In the genomic region with DNA sequence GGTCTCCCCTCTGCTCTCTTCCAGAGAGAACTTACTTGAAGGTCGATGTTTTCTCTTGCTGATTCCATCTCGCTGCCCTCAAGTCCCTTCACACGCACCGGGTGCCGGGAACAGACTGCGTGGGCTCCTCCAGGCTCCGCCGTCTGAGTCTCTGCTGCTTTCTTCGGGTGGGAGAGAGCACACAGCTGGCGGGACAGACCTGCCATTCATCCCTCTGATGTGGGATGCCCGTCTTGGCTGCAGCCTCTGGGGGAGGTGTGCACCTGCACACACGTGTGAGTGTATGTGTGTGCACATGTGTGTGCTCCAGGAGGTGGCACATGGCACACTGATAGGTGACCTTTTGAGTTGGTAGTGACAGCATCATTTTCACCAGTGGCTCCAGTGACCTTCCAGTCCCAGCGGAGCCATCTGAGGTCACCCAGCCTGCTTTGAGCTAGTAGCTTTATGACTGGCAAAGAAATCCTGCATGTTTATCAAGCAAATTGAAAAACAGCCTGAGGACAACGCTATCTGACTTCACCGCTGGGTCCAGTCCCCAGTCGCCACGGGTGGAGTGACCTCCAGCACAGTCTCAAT, we compare ENCODE assay signal across 10 cellular contexts. TPM values are rescaled to one million over a fixed set of nuclear protein-coding genes. Genes with fewer than 3 reads are reported as not detected.
DNase-seq lines count a peak whose midpoint lies in the region; ATAC-seq, FAIRE-seq and TF ChIP-seq lines count a peak whose summit lies in the region.
"Had no signal": no experiment of that assay in that cellular context is flagged by ENCODE, and none has a peak within 500 bp of the region (broad histone marks: within the 10 kb centered on the region; RNA-seq: fewer than 3 reads in every experiment).

A gene with protein sequence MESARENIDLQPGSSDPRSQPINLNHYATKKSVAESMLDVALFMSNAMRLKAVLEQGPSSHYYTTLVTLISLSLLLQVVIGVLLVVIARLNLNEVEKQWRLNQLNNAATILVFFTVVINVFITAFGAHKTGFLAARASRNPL (minus strand): TSS at position 153 of the 579 bp plus-strand sequence. CDS start 85 bp downstream, at position 68.

- H4K20me1 ChIP-seq in Karpas-422 (ENCODE audit: insufficient read depth, low read depth, low read length): no peaks in the 10 kb centered on the region
- no peaks in the 10 kb centered on the region for H4K20me1 ChIP-seq in H1 (replicated peaks in 1 of 2; ENCODE audit: control insufficient read depth in 1 of 2, insufficient read depth in 2 of 2, low read length in 2 of 2)

- H3K79me1 ChIP-seq in H1 (ENCODE audit: low read depth, low read length): no peaks in the 10 kb centered on the region

- TF ChIP-seq POLR2A in H1 (IDR thresholded peaks at IDR 0.05; ENCODE audit: control extremely low read depth in 1 of 2, low read depth in 2 of 2, low read length in 2 of 2): no peak

- TF ChIP-seq CTCF in H1 (IDR thresholded peaks at IDR 0.05; ENCODE audit: control extremely low read depth in 1 of 3, insufficient read depth in 1 of 3, low read depth in 1 of 3, low read length in 3 of 3) (no peak), nephron (IDR thresholded peaks at IDR 0.05; ENCODE audit: unreplicated experiment in 3 of 3) (no peak), RWPE1 (conservative IDR thresholded peaks at IDR 0.05; ENCODE audit: low read depth) (no peak)

- no peaks in the 10 kb centered on the region for H3K9me2 ChIP-seq in Karpas-422 (replicated peaks; ENCODE audit: insufficient read depth, low read length)

- no peak within 1 kb of the TSS for H4K5ac ChIP-seq in H1 (ENCODE audit: insufficient read length, low read depth, low read length)

- no peak for TF ChIP-seq RAD21 in H1 (IDR thresholded peaks at IDR 0.05 in 1 of 2, conservative IDR thresholded peaks at IDR 0.05 in 1 of 2; ENCODE audit: low read depth in 2 of 2, low read length in 2 of 2)

- H3K27me3 ChIP-seq in ACC112 (ENCODE audit: insufficient read depth, low read length) (no peaks in the 10 kb centered on the region; the same call in 1 of the 2 replicates), Karpas-422 (ENCODE audit: low read length) (no peaks in the 10 kb centered on the region), H1 (replicated peaks in 1 of 4; ENCODE audit: control insufficient read depth in 3 of 4, extremely low read depth in 1 of 4, insufficient read depth in 3 of 4, low read length in 3 of 4) (0 out of 7 replicates have a peak, but pooled peaks cover 0 to 2% (median 0%) of the 10 kb centered on the region in 4 experiments)

- H3K4ac ChIP-seq in H1 (replicated peaks; ENCODE audit: insufficient read length, low read depth, low read length): no peak within 1 kb of the TSS

- no peaks in the 10 kb centered on the region for H3K9me3 ChIP-seq in Karpas-422 (ENCODE audit: low read length)
- no peaks in the 10 kb centered on the region for H3K9me3 ChIP-seq in H1 (ENCODE audit: insufficient read depth in 2 of 2, low read depth in 1 of 2, low read length in 1 of 2)

- H2AFZ ChIP-seq in ACC112 (ENCODE audit: low read length, unreplicated experiment) (peak within 1 kb of the TSS; percentile 72), Karpas-422 (ENCODE audit: low read length) (peak within 1 kb of the TSS; percentile 51), H1 (ENCODE audit: low read length) (no peak within 1 kb of the TSS)

- no peak for ATAC-seq in GM18870 (IDR thresholded peaks at IDR 0.05; ENCODE audit: unreplicated experiment)

- H2BK20ac ChIP-seq in H1 (ENCODE audit: low read length): 0 out of 2 replicates have a peak within 1 kb of the TSS, but pooled peaks have one; percentile 73

- H3K9me3 Mint-ChIP-seq in nephron: no peaks in the 10 kb centered on the region

- peaks cover 32% of the 10 kb centered on the region for H3K4me1 Mint-ChIP-seq in nephron

- H3K79me2 ChIP-seq in ACC112 (ENCODE audit: control insufficient read depth, insufficient read depth, low read length, unreplicated experiment): no peaks in the 10 kb centered on the region
- no peaks in the 10 kb centered on the region for H3K79me2 ChIP-seq in Karpas-422 (ENCODE audit: low read length)
- no peaks in the 10 kb centered on the region for H3K79me2 ChIP-seq in H1 (ENCODE audit: control insufficient read depth in 1 of 2, insufficient read depth in 2 of 2, low read length in 2 of 2)

- peak within 1 kb of the TSS; percentile 32 for H3K4me2 ChIP-seq in Karpas-422 (ENCODE audit: low read depth, low read length, poor library complexity, severe bottlenecking)
- H3K4me2 ChIP-seq in H1 (ENCODE audit: insufficient read depth in 1 of 2, low read depth in 2 of 2, low read length in 2 of 2): no peak within 1 kb of the TSS

- no peak for FAIRE-seq in H1 (lab: Jason Lieb, UNC)

- H3K14ac ChIP-seq in H1 (ENCODE audit: insufficient read length): no peak within 1 kb of the TSS

- no peak for TF ChIP-seq EP300 in H1 (IDR thresholded peaks at IDR 0.05; ENCODE audit: borderline replicate concordance in 1 of 2, low read depth in 2 of 2, low read length in 2 of 2)

- no peaks in the 10 kb centered on the region for H3K23me2 ChIP-seq in H1 (ENCODE audit: low read depth, low read length)

- H3K9ac ChIP-seq in Karpas-422 (ENCODE audit: low read length): peak within 1 kb of the TSS; percentile 7; the same call in 1 of the 2 replicates
- no peak within 1 kb of the TSS for H3K9ac ChIP-seq in H1 (replicated peaks in 1 of 4; ENCODE audit: extremely low read depth in 1 of 4, low read depth in 3 of 4, low read length in 3 of 4)

- H3K4me3 ChIP-seq in ACC112 (ENCODE audit: low read depth, low read length) (peak within 1 kb of the TSS; percentile 62), Karpas-422 (ENCODE audit: low read length) (no peak within 1 kb of the TSS), H1 (ENCODE audit: extremely low read depth in 1 of 4, insufficient read depth in 2 of 4, low read depth in 3 of 4, low read length in 4 of 4) (no peak within 1 kb of the TSS)

- CTCF ChIA-PET in H1 (lab: Charles Lee; ENCODE audit: partially characterized antibody): interaction anchor here (0.6 to 1.9 kb wide), 6 partner anchors 13 to 153 kb away, joined by 3 to 4 read pairs (median 4); no protein-coding TSS in a partner anchor
- CTCF ChIA-PET in RWPE1 (lab: Yijun Ruan, JAX): interaction anchor here (0.6 kb wide), 2 partner anchors 69 to 321 kb away, joined by 3 to 4 read pairs; no protein-coding TSS in a partner anchor

- H2AK5ac ChIP-seq in H1 (ENCODE audit: low read depth, low read length): 0 out of 2 replicates have a peak within 1 kb of the TSS, but pooled peaks have one; percentile 3

- no peak within 1 kb of the TSS for H2BK120ac ChIP-seq in H1 (replicated peaks; ENCODE audit: low read depth, low read length)

- H3K27ac ChIP-seq in ACC112 (ENCODE audit: low read depth, low read length) (no peak within 1 kb of the TSS), Karpas-422 (ENCODE audit: low read length) (no peak within 1 kb of the TSS), H1 (ENCODE audit: low read depth, low read length) (no peak within 1 kb of the TSS), RWPE1 (no peak within 1 kb of the TSS)

- POLR2A ChIA-PET in H1 (lab: Charles Lee; ENCODE audit: partially characterized antibody) (interaction anchor here (1.3 kb wide), 1 partner anchor 21 kb away, joined by 3 read pairs; no protein-coding TSS in a partner anchor), RWPE1 (lab: Yijun Ruan, JAX; ENCODE audit: low non-redundant PET) (no interaction called here)

- peak within 1 kb of the TSS; percentile 83 to 89 (median 85) for H3K27ac Mint-ChIP-seq in nephron

- H3K4me1 ChIP-seq in ACC112 (ENCODE audit: control insufficient read depth, insufficient read depth, low read length, unreplicated experiment) (peaks cover 12% of the 10 kb centered on the region), Karpas-422 (ENCODE audit: low read length) (peaks cover 72% of the 10 kb centered on the region), H1 (replicated peaks in 1 of 4; ENCODE audit: control insufficient read depth in 3 of 4, insufficient read depth in 4 of 4, low read length in 3 of 4) (peaks cover 0 to 13% (median 6%) of the 10 kb centered on the region in 4 experiments; a peak in 4 of 7 replicates)

- no peak within 1 kb of the TSS for H3K23ac ChIP-seq in H1 (ENCODE audit: insufficient read length)

- H3K36me3 Mint-ChIP-seq in nephron (ENCODE audit: low read depth): no peaks in the 10 kb centered on the region

- no peak for DNase-seq in Karpas-422
- DNase-seq in H1 (ENCODE audit: low read depth in 1 of 2, low spot score in 2 of 2): no peak
- DNase-seq in RWPE1 (ENCODE audit: low spot score): no peak
- DNase-seq in CD1c-positive myeloid dendritic cell (ENCODE audit: extremely low spot score): no peak
- DNase-seq in germinal center (ENCODE audit: low spot score): no peak
- DNase-seq: mesendoderm, NCI-H2029 treated with DMSO at 0.1 percent for 48 hours had no signal

- no peak within 1 kb of the TSS for H3K56ac ChIP-seq in H1 (replicated peaks; ENCODE audit: insufficient read length, low read depth, low read length)

- H3K18ac ChIP-seq in H1 (ENCODE audit: extremely low read depth, low read length): 0 out of 2 replicates have a peak within 1 kb of the TSS, but pooled peaks have one; percentile 7

- H4K8ac ChIP-seq in H1 (ENCODE audit: extremely low read depth, insufficient read depth, low read length): no peak within 1 kb of the TSS

- H3K27me3 Mint-ChIP-seq in nephron (ENCODE audit: low read depth): peaks cover 21% of the 10 kb centered on the region

- WGBS in H1 (ENCODE audit: extremely low coverage in 1 of 2, insufficient coverage in 1 of 2, insufficient read length in 1 of 2, insufficient replicate concordance in 2 of 2, low coverage in 1 of 2, low lambda C conversion rate in 2 of 2, missing lambda C conversion rate in 1 of 2), 2 experiments: 85% methylated on average over 17 of the region's 17 CpGs; no CpG with 5 or more reads in 1 of the 2 experiments

- no peaks in the 10 kb centered on the region for H3K36me3 ChIP-seq in ACC112 (ENCODE audit: insufficient read depth, low read length)
- H3K36me3 ChIP-seq in Karpas-422 (ENCODE audit: insufficient read depth, low read length): no peaks in the 10 kb centered on the region
- no peaks in the 10 kb centered on the region for H3K36me3 ChIP-seq in H1 (ENCODE audit: control insufficient read depth in 2 of 4, insufficient read depth in 4 of 4, low read length in 3 of 4)

- H2BK15ac ChIP-seq in H1 (ENCODE audit: low read length): 0 out of 2 replicates have a peak within 1 kb of the TSS, but pooled peaks have one; percentile 25

- H2BK12ac ChIP-seq in H1 (ENCODE audit: low read depth, low read length): peak within 1 kb of the TSS; percentile 11; the same call in 1 of the 2 replicates

- H2BK5ac ChIP-seq in H1 (ENCODE audit: low read depth, low read length): no peak within 1 kb of the TSS

- no peak within 1 kb of the TSS for H4K91ac ChIP-seq in H1 (replicated peaks; ENCODE audit: insufficient read length, low read length)

- H3K4me3 Mint-ChIP-seq in nephron: peak within 1 kb of the TSS; percentile 31 to 82 (median 74)

RNA-seq across cellular contexts. Expression of the gene that starts here (rescaled TPM):
- total RNA-seq in Karpas-422 (2014; rRNA removed; shearing (Covaris generic); ENCODE audit: low replicate concordance): 1.8 and 2.4 TPM in 2 replicates
- not detected in 2 replicates for total RNA-seq in H1 (2021; fragmentation: NEBNext Ultra II Directional; extraction: Animal tissue kit (Norgen Biotek cat#: 25700))
- polyA plus RNA-seq in H1 (2011; rRNA removed): 1.4 and 1.5 TPM in 2 replicates
- polyA plus RNA-seq in H1 (2011; cell fraction: cytosol; rRNA removed): 1.1 TPM
- polyA plus RNA-seq in H1 (2011; cell fraction: nucleus; rRNA removed): 1.2 TPM
- 0.67 to 1.2 TPM (median 1.0 TPM) in 3 of 4 replicates, not detected in the other for polyA plus RNA-seq in H1 (2012, experiment 1 of 2)
- polyA plus RNA-seq in H1 (2012, experiment 2 of 2): 0.98 TPM
- 0.12 TPM for polyA plus RNA-seq in H1 (2013, experiment 1 of 2)
- 0.29 TPM for polyA plus RNA-seq in H1 (2013, experiment 2 of 2)
- 0.25 and 1.1 TPM in 2 replicates for polyA minus RNA-seq in H1 (2011; rRNA and poly(A)+ RNA removed)
- polyA minus RNA-seq in H1 (2011; cell fraction: cytosol; rRNA and poly(A)+ RNA removed): not detected
- polyA minus RNA-seq in H1 (2011; cell fraction: nucleus; rRNA and poly(A)+ RNA removed): not detected
